In genomic region chr17:40879026-40879425, GRCh38 we compare ENCODE assay signal across 26 cellular contexts. TPM values are rescaled to one million over a fixed set of nuclear protein-coding genes. Genes with fewer than 3 reads are reported as not detected.
A peak's percentile ranks its signal among the peaks of the same experiment; 100 is the strongest.
DNase-seq lines count a peak whose midpoint lies in the region; ATAC-seq lines count a peak whose summit lies in the region.
"Had no signal": no experiment of that assay in that cellular context is flagged by ENCODE, and none has a peak within 500 bp of the region (broad histone marks: within the 10 kb centered on the region; RNA-seq: fewer than 3 reads in every experiment).

No MANE protein-coding gene starts in this region.

- H3K27me3 Mint-ChIP-seq in activated T-cell treated with anti-CD3 and anti-CD28 coated beads, Interleukin-2, amount 50 U/mL, for 24 hours = peaks cover 6% of the 10 kb centered on the region

- H3K4me1 Mint-ChIP-seq in activated T-cell treated with anti-CD3 and anti-CD28 coated beads, Interleukin-2, amount 50 U/mL, for 24 hours (ENCODE audit: low read depth) = no peaks in the 10 kb centered on the region
- H3K4me1 Mint-ChIP-seq: CD14-positive monocyte; CD4-positive, alpha-beta memory T cell; CD4-positive, CD25-positive, alpha-beta regulatory T cell; CD8-positive, alpha-beta memory T cell had no signal

- H3K9me3 Mint-ChIP-seq in activated T-cell treated with anti-CD3 and anti-CD28 coated beads, Interleukin-2, amount 50 U/mL, for 24 hours = no peaks in the 10 kb centered on the region
- H3K9me3 Mint-ChIP-seq: CD4-positive, CD25-positive, alpha-beta regulatory T cell; CD8-positive, alpha-beta memory T cell had no signal

- DNase-seq in RPMI7951 (ENCODE audit: low read depth) (peak; percentile 30), myocyte (ENCODE audit: low read depth) (peak; percentile 11)
- no peak for DNase-seq in activated CD8-positive, alpha-beta memory T cell treated with anti-CD3 and anti-CD28 coated beads for 24 hours
- DNase-seq in activated T-cell treated with anti-CD3 and anti-CD28 coated beads, Interleukin-2, amount 50 U/mL, for 24 hours = no peak
- DNase-seq: 8988T; ACHN; BE2C; C1 segment of cervical spinal cord; CD4-positive, alpha-beta memory T cell; CD4-positive, CD25-positive, alpha-beta regulatory T cell; CD8-positive, alpha-beta memory T cell; COR-L47; DMS 273 treated with DMSO at 0.1 percent for 48 hours; DMS153; DMS53; DMS79; DND-41; EL; GDM1 had no signal

- no peaks in the 10 kb centered on the region for H3K36me3 Mint-ChIP-seq in activated T-cell treated with anti-CD3 and anti-CD28 coated beads, Interleukin-2, amount 50 U/mL, for 24 hours (ENCODE audit: low read depth)
- H3K36me3 Mint-ChIP-seq: CD14-positive monocyte; CD4-positive, alpha-beta memory T cell; CD4-positive, CD25-positive, alpha-beta regulatory T cell; CD8-positive, alpha-beta memory T cell had no signal

- no peak overlapping the region for H3K27ac Mint-ChIP-seq in activated T-cell treated with anti-CD3 and anti-CD28 coated beads, Interleukin-2, amount 50 U/mL, for 24 hours
- H3K27ac Mint-ChIP-seq: CD14-positive monocyte; CD4-positive, alpha-beta memory T cell; CD4-positive, CD25-positive, alpha-beta regulatory T cell; CD8-positive, alpha-beta memory T cell had no signal

- H3K4me3 Mint-ChIP-seq in activated T-cell treated with anti-CD3 and anti-CD28 coated beads, Interleukin-2, amount 50 U/mL, for 24 hours = no peak overlapping the region
- H3K4me3 Mint-ChIP-seq: CD14-positive monocyte; CD4-positive, alpha-beta memory T cell; CD4-positive, CD25-positive, alpha-beta regulatory T cell; CD8-positive, alpha-beta memory T cell had no signal

- ATAC-seq in HG02885 (IDR thresholded peaks at IDR 0.05; ENCODE audit: poor library complexity, unreplicated experiment) = no peak
- ATAC-seq: GM12878 had no signal

RNA-seq across cellular contexts. Expression of gene KRT20, which starts 6.0 kb away (rescaled TPM):
- total RNA-seq in RPMI7951 (2014; rRNA removed; shearing (Covaris generic)) = not detected in 2 replicates
- total RNA-seq in myocyte = not detected in 2 replicates
- polyA plus RNA-seq in myocyte (2012) = not detected
- total RNA-seq: A673; CD4-positive, alpha-beta memory T cell; CD4-positive, CD25-positive, alpha-beta regulatory T cell; CD8-positive, alpha-beta memory T cell; Daoy; G401 had no signal
- polyA plus RNA-seq: AG04450; CD14-positive monocyte; CD4-positive, alpha-beta memory T cell; CD4-positive, CD25-positive, alpha-beta regulatory T cell; CD8-positive, alpha-beta memory T cell; GM12878 had no signal

RNA-seq across cellular contexts. Expression of gene KRT12, which starts 12.0 kb away (rescaled TPM):
- not detected in 2 replicates for total RNA-seq in RPMI7951 (2014; rRNA removed; shearing (Covaris generic))
- total RNA-seq in myocyte = not detected in 2 replicates
- polyA plus RNA-seq in myocyte (2012) = not detected
- total RNA-seq: A673; CD4-positive, alpha-beta memory T cell; CD4-positive, CD25-positive, alpha-beta regulatory T cell; CD8-positive, alpha-beta memory T cell; Daoy; G401; GM12878 had no signal
- polyA plus RNA-seq: AG04450; CD14-positive monocyte; CD4-positive, alpha-beta memory T cell; CD4-positive, CD25-positive, alpha-beta regulatory T cell; CD8-positive, alpha-beta memory T cell; GM12878 had no signal

RNA-seq across cellular contexts. Expression of gene KRT10, which starts 56.6 kb away (rescaled TPM):
- 19.7 and 26.7 TPM in 2 replicates for total RNA-seq in RPMI7951 (2014; rRNA removed; shearing (Covaris generic))
- 29.6 and 36.3 TPM in 2 replicates for total RNA-seq in myocyte
- 64.6 TPM for polyA plus RNA-seq in myocyte (2012)

RNA-seq across cellular contexts. Expression of gene KRT23, which starts 58.4 kb away (rescaled TPM):
- total RNA-seq in RPMI7951 (2014; rRNA removed; shearing (Covaris generic)) = 0.20 TPM in 1 of 2 replicates, not detected in the other
- total RNA-seq in myocyte = not detected in 2 replicates
- polyA plus RNA-seq in myocyte (2012) = not detected
- total RNA-seq: A673; CD4-positive, alpha-beta memory T cell; CD4-positive, CD25-positive, alpha-beta regulatory T cell; CD8-positive, alpha-beta memory T cell; Daoy; G401; GM12878 had no signal
- polyA plus RNA-seq: CD4-positive, CD25-positive, alpha-beta regulatory T cell; CD8-positive, alpha-beta memory T cell; GM12878 had no signal

Comparison
In these comparisons a context has a peak if more than half of its experiments do, and no peak if none do; other contexts are left out.
1. DNase-seq: peak in RPMI7951 (single experiment) and myocyte (single experiment); none in activated CD8-positive, alpha-beta memory T cell treated with anti-CD3 and anti-CD28 coated beads for 24 hours (single experiment) and activated T-cell treated with anti-CD3 and anti-CD28 coated beads, Interleukin-2, amount 50 U/mL, for 24 hours (single experiment).